ENCODE assay signal across 20 cellular contexts in the genomic region with DNA sequence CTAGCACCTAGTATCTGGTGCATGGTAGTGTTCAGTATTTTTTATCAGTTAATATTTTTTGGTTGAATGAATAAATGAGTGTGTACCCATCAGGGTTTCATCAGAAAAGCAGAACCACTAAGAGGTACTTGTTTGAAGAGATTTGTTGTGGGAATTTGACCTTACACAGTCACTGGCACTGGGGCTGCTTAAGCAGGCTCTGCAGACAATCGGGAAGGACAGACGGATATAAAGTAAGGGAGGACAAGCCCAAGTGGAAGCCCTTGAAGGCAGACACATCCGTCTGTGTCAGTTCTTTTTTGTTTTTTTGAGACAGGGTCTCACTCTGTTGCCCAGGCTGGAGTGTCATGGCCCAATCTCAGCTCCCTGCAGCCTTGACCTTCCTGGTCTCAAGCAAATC.
"Had no signal": no experiment of that assay in that cellular context is flagged by ENCODE, and none has a peak within 500 bp of the region (broad histone marks: within the 10 kb centered on the region; RNA-seq: fewer than 3 reads in every experiment).

No MANE protein-coding gene starts in this region.

- H3K9me3 Mint-ChIP-seq: naive B cell, nephron had no signal

- H3K27me3 ChIP-seq: foreskin keratinocyte, hepatocyte, right atrium auricular region, stomach had no signal

- H3K4me3 ChIP-seq: coronary artery, hepatocyte, lung, right atrium auricular region, stomach, thoracic aorta had no signal

- DNase-seq: effector CD4-positive, alpha-beta T cell; endodermal cell; erythroblast; foreskin keratinocyte; left colon; left ventricle myocardium superior; mesendoderm; naive B cell; small intestine; stimulated activated CD4-positive, alpha-beta T cell treated with anti-CD3 and anti-CD28 coated beads, Interleukin-12 subunit alpha, Interleukin-12 subunit beta, amount 100 ng/mL, for 4 hours; stimulated activated naive CD4-positive, alpha-beta T cell; stomach; substantia nigra; trophoblast cell had no signal

- H3K4me1 ChIP-seq: foreskin keratinocyte had no signal

- H3K9me3 ChIP-seq: right atrium auricular region, stomach, thoracic aorta had no signal

- H3K4me3 Mint-ChIP-seq: endodermal cell, naive B cell, nephron had no signal

- H3K27ac ChIP-seq: coronary artery, foreskin keratinocyte, hepatocyte, right atrium auricular region, thoracic aorta had no signal

- H3K27ac Mint-ChIP-seq: endodermal cell, naive B cell, nephron had no signal

- ATAC-seq: foreskin keratinocyte, left colon, left ventricle myocardium superior had no signal

- H3K4me1 Mint-ChIP-seq: endodermal cell had no signal
